1 cellular context compared by ENCODE assay signal in genomic region chr3:141360888-141361598, GRCh38.
TF ChIP-seq lines count a peak whose summit lies in the region.

No MANE protein-coding gene starts in this region.

TF ChIP-seq in K562, 482 proteins besides CTCF, POLR2A, EP300 and RAD21 (continued from another document):
- TF ChIP-seq THAP7 (CRISPR knock-in tag; IDR thresholded peaks at IDR 0.05) (no peak), KLF6 (CRISPR knock-in tag; IDR thresholded peaks at IDR 0.05; ENCODE audit: borderline replicate concordance) (no peak), SOX6 (IDR thresholded peaks at IDR 0.05) (peak; percentile 45; the same call in 1 of the 2 replicates), SMC3 (conservative IDR thresholded peaks at IDR 0.05; ENCODE audit: insufficient read depth, low read depth, low read length) (peak; percentile 61; the same call in 1 of the 2 replicates), ZKSCAN3 (CRISPR knock-in tag; IDR thresholded peaks at IDR 0.05) (no peak), SP2 (IDR thresholded peaks at IDR 0.05; ENCODE audit: extremely low read depth, low read depth, low read length, poor library complexity, severe bottlenecking) (no peak), ADNP (tag; IDR thresholded peaks at IDR 0.05) (peak; percentile 95), RUNX1 (IDR thresholded peaks at IDR 0.05; ENCODE audit: low read depth) (no peak), NBN (IDR thresholded peaks at IDR 0.05; ENCODE audit: low read depth) (0 out of 2 replicates have a peak, but pooled peaks have one; percentile 51), NCOA2 (IDR thresholded peaks at IDR 0.05; ENCODE audit: partially characterized antibody in 2 of 2) (no peak), E2F3 (CRISPR knock-in tag; IDR thresholded peaks at IDR 0.05) (no peak), ZNF184 (CRISPR knock-in tag; IDR thresholded peaks at IDR 0.05) (no peak), TCFL5 (CRISPR knock-in tag; conservative IDR thresholded peaks at IDR 0.05) (no peak), HMGN3 (IDR thresholded peaks at IDR 0.05; ENCODE audit: borderline replicate concordance, extremely low read depth, insufficient read length, low read depth, low read length) (no peak), KLF1 (tag; IDR thresholded peaks at IDR 0.05) (no peak), TAF7 (tag; IDR thresholded peaks at IDR 0.05) (no peak), CAMTA2 (CRISPR knock-in tag; conservative IDR thresholded peaks at IDR 0.05) (no peak), JUN (IDR thresholded peaks at IDR 0.05; ENCODE audit: borderline replicate concordance, low read depth, low read length) (no peak), JUN (CRISPR knock-in tag; IDR thresholded peaks at IDR 0.05; ENCODE audit: borderline replicate concordance) (no peak)
- TF ChIP-seq, protein P1, sequence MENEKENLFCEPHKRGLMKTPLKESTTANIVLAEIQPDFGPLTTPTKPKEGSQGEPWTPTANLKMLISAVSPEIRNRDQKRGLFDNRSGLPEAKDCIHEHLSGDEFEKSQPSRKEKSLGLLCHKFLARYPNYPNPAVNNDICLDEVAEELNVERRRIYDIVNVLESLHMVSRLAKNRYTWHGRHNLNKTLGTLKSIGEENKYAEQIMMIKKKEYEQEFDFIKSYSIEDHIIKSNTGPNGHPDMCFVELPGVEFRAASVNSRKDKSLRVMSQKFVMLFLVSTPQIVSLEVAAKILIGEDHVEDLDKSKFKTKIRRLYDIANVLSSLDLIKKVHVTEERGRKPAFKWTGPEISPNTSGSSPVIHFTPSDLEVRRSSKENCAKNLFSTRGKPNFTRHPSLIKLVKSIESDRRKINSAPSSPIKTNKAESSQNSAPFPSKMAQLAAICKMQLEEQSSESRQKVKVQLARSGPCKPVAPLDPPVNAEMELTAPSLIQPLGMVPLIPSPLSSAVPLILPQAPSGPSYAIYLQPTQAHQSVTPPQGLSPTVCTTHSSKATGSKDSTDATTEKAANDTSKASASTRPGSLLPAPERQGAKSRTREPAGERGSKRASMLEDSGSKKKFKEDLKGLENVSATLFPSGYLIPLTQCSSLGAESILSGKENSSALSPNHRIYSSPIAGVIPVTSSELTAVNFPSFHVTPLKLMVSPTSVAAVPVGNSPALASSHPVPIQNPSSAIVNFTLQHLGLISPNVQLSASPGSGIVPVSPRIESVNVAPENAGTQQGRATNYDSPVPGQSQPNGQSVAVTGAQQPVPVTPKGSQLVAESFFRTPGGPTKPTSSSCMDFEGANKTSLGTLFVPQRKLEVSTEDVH (IDR thresholded peaks at IDR 0.05; ENCODE audit: low read depth, partially characterized antibody) = no peak
- TF ChIP-seq, protein P2, sequence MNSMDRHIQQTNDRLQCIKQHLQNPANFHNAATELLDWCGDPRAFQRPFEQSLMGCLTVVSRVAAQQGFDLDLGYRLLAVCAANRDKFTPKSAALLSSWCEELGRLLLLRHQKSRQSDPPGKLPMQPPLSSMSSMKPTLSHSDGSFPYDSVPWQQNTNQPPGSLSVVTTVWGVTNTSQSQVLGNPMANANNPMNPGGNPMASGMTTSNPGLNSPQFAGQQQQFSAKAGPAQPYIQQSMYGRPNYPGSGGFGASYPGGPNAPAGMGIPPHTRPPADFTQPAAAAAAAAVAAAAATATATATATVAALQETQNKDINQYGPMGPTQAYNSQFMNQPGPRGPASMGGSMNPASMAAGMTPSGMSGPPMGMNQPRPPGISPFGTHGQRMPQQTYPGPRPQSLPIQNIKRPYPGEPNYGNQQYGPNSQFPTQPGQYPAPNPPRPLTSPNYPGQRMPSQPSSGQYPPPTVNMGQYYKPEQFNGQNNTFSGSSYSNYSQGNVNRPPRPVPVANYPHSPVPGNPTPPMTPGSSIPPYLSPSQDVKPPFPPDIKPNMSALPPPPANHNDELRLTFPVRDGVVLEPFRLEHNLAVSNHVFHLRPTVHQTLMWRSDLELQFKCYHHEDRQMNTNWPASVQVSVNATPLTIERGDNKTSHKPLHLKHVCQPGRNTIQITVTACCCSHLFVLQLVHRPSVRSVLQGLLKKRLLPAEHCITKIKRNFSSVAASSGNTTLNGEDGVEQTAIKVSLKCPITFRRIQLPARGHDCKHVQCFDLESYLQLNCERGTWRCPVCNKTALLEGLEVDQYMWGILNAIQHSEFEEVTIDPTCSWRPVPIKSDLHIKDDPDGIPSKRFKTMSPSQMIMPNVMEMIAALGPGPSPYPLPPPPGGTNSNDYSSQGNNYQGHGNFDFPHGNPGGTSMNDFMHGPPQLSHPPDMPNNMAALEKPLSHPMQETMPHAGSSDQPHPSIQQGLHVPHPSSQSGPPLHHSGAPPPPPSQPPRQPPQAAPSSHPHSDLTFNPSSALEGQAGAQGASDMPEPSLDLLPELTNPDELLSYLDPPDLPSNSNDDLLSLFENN (IDR thresholded peaks at IDR 0.05; ENCODE audit: low read depth in 2 of 2, low read length in 2 of 2) = no peak
- TF ChIP-seq, protein P3, sequence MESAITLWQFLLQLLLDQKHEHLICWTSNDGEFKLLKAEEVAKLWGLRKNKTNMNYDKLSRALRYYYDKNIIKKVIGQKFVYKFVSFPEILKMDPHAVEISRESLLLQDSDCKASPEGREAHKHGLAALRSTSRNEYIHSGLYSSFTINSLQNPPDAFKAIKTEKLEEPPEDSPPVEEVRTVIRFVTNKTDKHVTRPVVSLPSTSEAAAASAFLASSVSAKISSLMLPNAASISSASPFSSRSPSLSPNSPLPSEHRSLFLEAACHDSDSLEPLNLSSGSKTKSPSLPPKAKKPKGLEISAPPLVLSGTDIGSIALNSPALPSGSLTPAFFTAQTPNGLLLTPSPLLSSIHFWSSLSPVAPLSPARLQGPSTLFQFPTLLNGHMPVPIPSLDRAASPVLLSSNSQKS (CRISPR knock-in tag; IDR thresholded peaks at IDR 0.05) = no peak
- TF ChIP-seq, protein P4, sequence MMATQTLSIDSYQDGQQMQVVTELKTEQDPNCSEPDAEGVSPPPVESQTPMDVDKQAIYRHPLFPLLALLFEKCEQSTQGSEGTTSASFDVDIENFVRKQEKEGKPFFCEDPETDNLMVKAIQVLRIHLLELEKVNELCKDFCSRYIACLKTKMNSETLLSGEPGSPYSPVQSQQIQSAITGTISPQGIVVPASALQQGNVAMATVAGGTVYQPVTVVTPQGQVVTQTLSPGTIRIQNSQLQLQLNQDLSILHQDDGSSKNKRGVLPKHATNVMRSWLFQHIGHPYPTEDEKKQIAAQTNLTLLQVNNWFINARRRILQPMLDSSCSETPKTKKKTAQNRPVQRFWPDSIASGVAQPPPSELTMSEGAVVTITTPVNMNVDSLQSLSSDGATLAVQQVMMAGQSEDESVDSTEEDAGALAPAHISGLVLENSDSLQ (IDR thresholded peaks at IDR 0.05) = 0 out of 2 replicates have a peak, but pooled peaks have one; percentile 11
- TF ChIP-seq, protein P5, sequence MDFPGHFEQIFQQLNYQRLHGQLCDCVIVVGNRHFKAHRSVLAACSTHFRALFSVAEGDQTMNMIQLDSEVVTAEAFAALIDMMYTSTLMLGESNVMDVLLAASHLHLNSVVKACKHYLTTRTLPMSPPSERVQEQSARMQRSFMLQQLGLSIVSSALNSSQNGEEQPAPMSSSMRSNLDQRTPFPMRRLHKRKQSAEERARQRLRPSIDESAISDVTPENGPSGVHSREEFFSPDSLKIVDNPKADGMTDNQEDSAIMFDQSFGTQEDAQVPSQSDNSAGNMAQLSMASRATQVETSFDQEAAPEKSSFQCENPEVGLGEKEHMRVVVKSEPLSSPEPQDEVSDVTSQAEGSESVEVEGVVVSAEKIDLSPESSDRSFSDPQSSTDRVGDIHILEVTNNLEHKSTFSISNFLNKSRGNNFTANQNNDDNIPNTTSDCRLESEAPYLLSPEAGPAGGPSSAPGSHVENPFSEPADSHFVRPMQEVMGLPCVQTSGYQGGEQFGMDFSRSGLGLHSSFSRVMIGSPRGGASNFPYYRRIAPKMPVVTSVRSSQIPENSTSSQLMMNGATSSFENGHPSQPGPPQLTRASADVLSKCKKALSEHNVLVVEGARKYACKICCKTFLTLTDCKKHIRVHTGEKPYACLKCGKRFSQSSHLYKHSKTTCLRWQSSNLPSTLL (IDR thresholded peaks at IDR 0.05) = no peak
- TF ChIP-seq, protein P6, sequence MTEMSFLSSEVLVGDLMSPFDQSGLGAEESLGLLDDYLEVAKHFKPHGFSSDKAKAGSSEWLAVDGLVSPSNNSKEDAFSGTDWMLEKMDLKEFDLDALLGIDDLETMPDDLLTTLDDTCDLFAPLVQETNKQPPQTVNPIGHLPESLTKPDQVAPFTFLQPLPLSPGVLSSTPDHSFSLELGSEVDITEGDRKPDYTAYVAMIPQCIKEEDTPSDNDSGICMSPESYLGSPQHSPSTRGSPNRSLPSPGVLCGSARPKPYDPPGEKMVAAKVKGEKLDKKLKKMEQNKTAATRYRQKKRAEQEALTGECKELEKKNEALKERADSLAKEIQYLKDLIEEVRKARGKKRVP (CRISPR knock-in tag; IDR thresholded peaks at IDR 0.05) = no peak
